9 cellular contexts compared by ENCODE assay signal in the genomic region with DNA sequence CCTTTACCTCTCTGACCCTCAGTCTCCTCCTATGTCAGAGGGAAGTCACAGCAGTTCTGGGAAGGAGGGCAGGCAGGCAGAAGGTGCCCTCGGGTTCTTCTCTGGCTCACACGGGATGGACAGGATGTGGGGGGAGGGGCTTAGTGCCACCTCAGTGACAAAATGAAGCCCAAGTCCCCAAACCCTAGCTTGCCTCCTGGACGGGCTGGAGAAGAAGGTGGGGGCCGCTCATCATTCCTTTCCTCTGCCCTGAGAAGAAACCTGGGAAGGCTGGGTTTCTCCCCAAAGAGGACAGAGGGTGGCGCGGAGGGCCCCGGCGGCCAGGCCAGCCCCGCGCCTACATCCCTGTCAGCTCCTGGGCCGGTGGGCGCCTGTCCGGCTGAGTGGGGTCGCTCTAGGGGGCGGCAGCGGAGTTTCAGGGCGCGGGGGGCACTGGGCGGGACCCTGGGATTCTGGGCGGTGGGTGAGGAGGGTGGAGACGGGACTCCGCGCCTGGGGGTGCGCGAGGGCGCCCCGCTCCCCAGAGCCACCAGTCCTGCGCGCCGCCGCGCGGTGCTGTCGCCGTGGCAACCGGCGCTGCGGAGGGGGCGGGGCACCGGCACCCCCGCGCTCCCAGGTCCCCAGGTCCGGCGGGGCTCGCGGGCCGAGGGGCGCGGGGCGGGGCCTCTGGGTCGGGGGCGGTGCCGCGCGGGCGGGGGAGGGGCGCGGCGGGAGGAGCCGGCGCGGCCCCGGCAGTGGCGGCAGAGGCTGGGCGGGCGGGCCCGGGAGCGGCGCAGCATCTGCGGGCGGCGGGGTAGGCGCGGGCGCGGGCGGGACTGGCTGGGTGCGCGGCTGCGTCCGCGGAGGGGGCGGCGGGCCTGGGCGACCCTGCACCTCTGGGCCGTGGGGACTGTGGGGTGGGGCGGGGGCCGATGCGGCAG. TPM values are rescaled to one million over a fixed set of nuclear protein-coding genes. Genes with fewer than 3 reads are reported as not detected.
A peak's percentile ranks its signal among the peaks of the same experiment; 100 is the strongest.
DNase-seq lines count a peak whose midpoint lies in the region; ATAC-seq, FAIRE-seq and TF ChIP-seq lines count a peak whose summit lies in the region.
"Had no signal": no experiment of that assay in that cellular context is flagged by ENCODE, and none has a peak within 500 bp of the region (broad histone marks: within the 10 kb centered on the region; RNA-seq: fewer than 3 reads in every experiment).

TMEM121 (plus strand) TSS at position 723 of the 920 bp plus-strand sequence. CDS start 2,252 bp downstream, outside the sequence.

- FAIRE-seq in bronchial epithelial cell (lab: Jason Lieb, UNC) = no peak
- FAIRE-seq in D721Med (lab: Jason Lieb, UNC) = no peak

- H2AFZ ChIP-seq in PC-3 (ENCODE audit: low read length) = peak within 1 kb of the TSS; percentile 82

- no peaks in the 10 kb centered on the region for H3K9me3 ChIP-seq in PC-3 (ENCODE audit: low read length)
- H3K9me3 ChIP-seq: SJSA1 had no signal

- ATAC-seq in PC-3 = peak; percentile 36
- no peak for ATAC-seq in HG03175 (IDR thresholded peaks at IDR 0.05; ENCODE audit: unreplicated experiment)

- peaks cover 10% of the 10 kb centered on the region; the same call in 1 of the 2 replicates for H3K4me1 ChIP-seq in PC-3 (ENCODE audit: insufficient read depth, low read length)

- no peaks in the 10 kb centered on the region for H3K9me2 ChIP-seq in PC-3 (replicated peaks; ENCODE audit: low read length)

- H3K36me3 ChIP-seq in GM06990 (ENCODE audit: control insufficient read depth, insufficient read depth, low read length) (no peaks in the 10 kb centered on the region), PC-3 (ENCODE audit: low read depth, low read length) (no peaks in the 10 kb centered on the region), bronchial epithelial cell (ENCODE audit: control insufficient read depth, insufficient read depth, low read length) (no peaks in the 10 kb centered on the region), kidney epithelial cell (ENCODE audit: control insufficient read depth, insufficient read depth, low read length) (no peaks in the 10 kb centered on the region)
- H3K36me3 ChIP-seq: SJSA1 had no signal

- H3K79me2 ChIP-seq in PC-3 (ENCODE audit: low read length) = peaks cover 9% of the 10 kb centered on the region; the same call in 1 of the 2 replicates

- H3K4me2 ChIP-seq in PC-3 (ENCODE audit: low read length) = peak within 1 kb of the TSS; percentile 94

- intact Hi-C loops in PC-3 (cut with micrococcal nuclease) = no loop called here

- peak within 1 kb of the TSS; percentile 31 for H3K4me3 ChIP-seq in GM06990 (replicated peaks; ENCODE audit: low read depth, low read length)
- peak within 1 kb of the TSS; percentile 75 for H3K4me3 ChIP-seq in PC-3 (ENCODE audit: low read length)
- H3K4me3 ChIP-seq in bronchial epithelial cell (ENCODE audit: low read depth, low read length) = peak within 1 kb of the TSS; percentile 18
- peak within 1 kb of the TSS; percentile 48 for H3K4me3 ChIP-seq in kidney epithelial cell (ENCODE audit: low read depth, low read length)
- H3K4me3 ChIP-seq: SJSA1 had no signal

- TF ChIP-seq CTCF in GM06990 (IDR thresholded peaks at IDR 0.05; ENCODE audit: insufficient read depth, low read length, poor library complexity, severe bottlenecking) (no peak), PC-3 (conservative IDR thresholded peaks at IDR 0.05; ENCODE audit: low read depth, low read length) (no peak), bronchial epithelial cell (IDR thresholded peaks at IDR 0.05; ENCODE audit: insufficient read depth, low read length, severe bottlenecking) (no peak), kidney epithelial cell (IDR thresholded peaks at IDR 0.05; ENCODE audit: insufficient read depth, low read length, poor library complexity, severe bottlenecking) (no peak), D721Med (IDR thresholded peaks at IDR 0.05; ENCODE audit: insufficient read depth, missing control alignments) (no peak)

- peak within 1 kb of the TSS; percentile 74 for H3K9ac ChIP-seq in PC-3 (ENCODE audit: low read length)

- DNase-seq in GM06990 (ENCODE audit: extremely low read depth, insufficient read length) = no peak
- no peak for DNase-seq in PC-3
- DNase-seq in bronchial epithelial cell (ENCODE audit: low read depth) = no peak
- DNase-seq in kidney epithelial cell (ENCODE audit: low read depth) = no peak
- DNase-seq in stimulated activated CD4-positive, alpha-beta T cell treated with anti-CD3 and anti-CD28 coated beads, Interleukin-4, amount 100 ng/mL, for 1 hour = peak; percentile 45
- no peak for DNase-seq in D721Med (ENCODE audit: insufficient read length, low spot score)
- no peak for DNase-seq in NCI-H226

- no peak within 1 kb of the TSS for H3K27ac ChIP-seq in PC-3 (ENCODE audit: low read length)
- H3K27ac ChIP-seq: SJSA1 had no signal

- H3F3A ChIP-seq in PC-3 (ENCODE audit: low read length, unreplicated experiment) = no peaks in the 10 kb centered on the region

- POLR2A ChIA-PET in PC-3 (lab: Charles Lee; ENCODE audit: unreplicated experiment) = no interaction called here

- H3K27me3 ChIP-seq in GM06990 (replicated peaks; ENCODE audit: control insufficient read depth, insufficient read depth, low read length) = peaks cover 2% of the 10 kb centered on the region
- no peaks in the 10 kb centered on the region for H3K27me3 ChIP-seq in PC-3 (ENCODE audit: low read length)
- peaks cover 15% of the 10 kb centered on the region for H3K27me3 ChIP-seq in bronchial epithelial cell (ENCODE audit: control insufficient read depth, insufficient read depth, low read length)
- H3K27me3 ChIP-seq in kidney epithelial cell (ENCODE audit: control insufficient read depth, insufficient read depth, low read length) = peaks cover 48% of the 10 kb centered on the region

- CTCF ChIA-PET in PC-3 (lab: Charles Lee) = no interaction called here

- BruUV-seq in PC-3 (replicated peaks; lab: Mats Ljungman, UMichigan) = no TSS peak

- H4K20me1 ChIP-seq in PC-3 (ENCODE audit: low read length) = no peaks in the 10 kb centered on the region

RNA-seq across cellular contexts. Expression of gene TMEM121, which starts in this region (rescaled TPM):
- 27.5 and 33.6 TPM in 2 replicates for total RNA-seq in PC-3 (2014; rRNA removed)
- 0.51 and 0.53 TPM in 2 replicates for total RNA-seq in bronchial epithelial cell
- 10.1 and 13.4 TPM in 2 replicates for total RNA-seq in kidney epithelial cell

Comparison
In these comparisons a context has a peak if more than half of its experiments do, and no peak if none do; other contexts are left out.
1. H3K4me3 ChIP-seq: peak in every context shown above with its lines; median percentile 75 in PC-3; 48 in kidney epithelial cell; 31 in GM06990; 18 in bronchial epithelial cell.